ENCODE assay signal across 8 cellular contexts in genomic region chr3:132661120-132661519, GRCh38. TPM values are rescaled to one million over a fixed set of nuclear protein-coding genes. Genes with fewer than 3 reads are reported as not detected.
DNase-seq lines count a peak whose midpoint lies in the region; ATAC-seq, FAIRE-seq and TF ChIP-seq lines count a peak whose summit lies in the region.

No MANE protein-coding gene starts in this region.

- DNase-seq in heart right ventricle: no peak
- DNase-seq in Right ventricle myocardium superior: no peak
- no peak for DNase-seq in ascending aorta (ENCODE audit: low spot score in 2 of 2)
- DNase-seq in lower lobe of right lung: no peak
- no peak for DNase-seq in vagina (ENCODE audit: extremely low spot score in 2 of 2)
- DNase-seq in RCC 7860 (ENCODE audit: low spot score): no peak
- no peak for DNase-seq in UCSD-AML1 (lab: John Stamatoyannopoulos, UW; ENCODE audit: unreplicated experiment)

- TF ChIP-seq CTCF in heart right ventricle (IDR thresholded peaks at IDR 0.05) (no peak), ascending aorta (IDR thresholded peaks at IDR 0.05) (no peak), lower lobe of right lung (IDR thresholded peaks at IDR 0.05) (no peak), vagina (IDR thresholded peaks at IDR 0.05) (no peak)

- FAIRE-seq in RCC 7860 (lab: Jason Lieb, UNC): no peak

- H3K4me3 ChIP-seq in heart right ventricle (peak overlapping the region; percentile 81 to 94 (median 90)), ascending aorta (peak overlapping the region; percentile 80 to 81), lower lobe of right lung (peak overlapping the region; percentile 89), vagina (peak overlapping the region; percentile 73 to 88)

- 11 to 18% methylated on average over 6 of the region's 6 CpGs for WGBS in heart right ventricle, 2 donors

- H3K9me3 ChIP-seq in heart right ventricle: no peaks in the 10 kb centered on the region
- no peaks in the 10 kb centered on the region for H3K9me3 ChIP-seq in ascending aorta
- H3K9me3 ChIP-seq in lower lobe of right lung: no peaks in the 10 kb centered on the region
- H3K9me3 ChIP-seq in vagina: no peaks in the 10 kb centered on the region

- no peaks in the 10 kb centered on the region for H3K27me3 ChIP-seq in heart right ventricle
- no peaks in the 10 kb centered on the region for H3K27me3 ChIP-seq in ascending aorta
- H3K27me3 ChIP-seq in lower lobe of right lung (ENCODE audit: low read depth): no peaks in the 10 kb centered on the region
- no peaks in the 10 kb centered on the region for H3K27me3 ChIP-seq in vagina

- intact Hi-C loops in heart right ventricle (cut with DNase I) (loop anchor here in 4 of 10 donors (5.0 to 10.0 kb wide), 3 partner anchors 54 to 61 kb away; partner anchors contain the start of gene NPHP3 (in 1 of the 4)), Right ventricle myocardium superior (cut with DNase I) (no loop called here), ascending aorta (cut with DNase I) (no loop called here), lower lobe of right lung (cut with DNase I) (no loop called here), vagina (cut with DNase I) (loop anchor here (5.0 kb wide), 1 partner anchor 1591 kb away; the partner anchor contains the start of gene RYK)

- TF ChIP-seq POLR2A in vagina (IDR thresholded peaks at IDR 0.05): no peak

- peaks cover 0 to 12% (median 0%) of the 10 kb centered on the region in 9 donors for H3K36me3 ChIP-seq in heart right ventricle
- H3K36me3 ChIP-seq in ascending aorta: no peaks in the 10 kb centered on the region
- peaks cover 4% of the 10 kb centered on the region for H3K36me3 ChIP-seq in lower lobe of right lung
- no peaks in the 10 kb centered on the region for H3K36me3 ChIP-seq in vagina

- ATAC-seq in heart right ventricle (no peak), Right ventricle myocardium superior (ENCODE audit: poor library complexity) (no peak), lower lobe of right lung (no peak), HG03025 (IDR thresholded peaks at IDR 0.05; ENCODE audit: low FRiP score, unreplicated experiment) (no peak)

- peaks cover 2 to 70% (median 50%) of the 10 kb centered on the region in 9 donors for H3K4me1 ChIP-seq in heart right ventricle
- peaks cover 0 to 19% of the 10 kb centered on the region in 2 donors for H3K4me1 ChIP-seq in ascending aorta
- H3K4me1 ChIP-seq in lower lobe of right lung: peaks cover 43% of the 10 kb centered on the region
- H3K4me1 ChIP-seq in vagina: peaks cover 34% of the 10 kb centered on the region

- H3K27ac ChIP-seq in heart right ventricle: peak overlapping the region in 8 of 10 donors; percentile 89 to 97 (median 95)
- peak overlapping the region; percentile 95 to 98 for H3K27ac ChIP-seq in ascending aorta
- peak overlapping the region; percentile 95 for H3K27ac ChIP-seq in lower lobe of right lung
- peak overlapping the region; percentile 80 for H3K27ac ChIP-seq in vagina

RNA-seq across cellular contexts. Expression of gene UBA5, which starts 1.0 kb away (rescaled TPM):
- total RNA-seq in heart right ventricle: 10 to 100 TPM; 29.8 to 42.2 (median 37.6) TPM
- polyA plus RNA-seq in heart right ventricle: 10 to 100 TPM; 31.1 to 43.1 TPM
- 38.8 TPM for total RNA-seq in Right ventricle myocardium superior
- 21.2 TPM for total RNA-seq in ascending aorta
- 27.2 TPM for total RNA-seq in lower lobe of right lung
- 26.5 TPM for total RNA-seq in vagina

RNA-seq across cellular contexts. Expression of gene ACAD11, which starts 1.5 kb away (rescaled TPM):
- 10 to 100 TPM; 11.8 to 31.2 (median 22.2) TPM for total RNA-seq in heart right ventricle
- polyA plus RNA-seq in heart right ventricle: 10 to 100 TPM in 1 of 2 donors, 1 to 10 TPM in 1; 7.6 to 30.6 TPM
- 14.7 TPM for total RNA-seq in Right ventricle myocardium superior
- 10.7 TPM for total RNA-seq in ascending aorta
- total RNA-seq in lower lobe of right lung: 17.7 TPM
- total RNA-seq in vagina: 26.5 TPM
